8 cellular contexts compared by ENCODE assay signal in the genomic region with DNA sequence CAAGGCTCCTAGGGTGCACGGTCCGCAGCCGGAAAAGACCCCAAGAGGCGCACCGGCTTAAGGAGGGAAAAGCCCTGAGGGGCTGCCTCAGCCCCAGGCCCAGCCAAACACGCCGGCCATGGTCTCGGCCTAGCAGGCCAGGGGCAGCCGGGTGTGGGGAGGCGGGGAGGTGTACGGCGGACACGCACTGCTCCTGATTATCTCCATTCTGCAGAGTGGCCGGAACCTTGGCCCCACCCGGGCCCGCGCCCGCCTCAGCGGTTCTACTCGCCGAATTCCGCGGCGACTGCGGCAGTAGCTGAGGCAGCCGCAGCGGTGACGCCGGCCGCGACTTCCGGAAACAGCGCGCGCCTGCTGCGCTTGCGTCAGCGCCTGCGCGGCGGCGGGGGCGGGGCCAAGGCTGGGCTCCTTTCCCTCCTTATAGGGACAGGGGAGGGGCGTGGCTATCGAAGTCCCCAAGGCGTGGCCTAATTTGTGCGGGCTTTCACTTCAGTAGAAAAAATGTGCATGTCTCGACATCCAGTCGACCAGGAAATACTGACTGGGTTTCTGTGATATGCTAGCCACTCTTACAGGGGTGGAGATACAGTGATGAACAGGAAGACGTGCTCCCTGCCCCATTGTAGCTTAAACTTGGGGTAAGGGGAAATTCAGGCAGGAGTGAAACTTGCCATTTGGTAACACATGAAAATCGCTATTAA. TPM values are rescaled to one million over a fixed set of nuclear protein-coding genes. Genes with fewer than 3 reads are reported as not detected.
DNase-seq lines count a peak whose midpoint lies in the region; ATAC-seq, FAIRE-seq and TF ChIP-seq lines count a peak whose summit lies in the region.

Gene PARN, minus strand, starts transcription at position 342 of the 701 bp plus-strand sequence. Its CDS starts 135 bp downstream, at position 207.

- no peaks in the 10 kb centered on the region for H3K27me3 ChIP-seq in left ventricle myocardium inferior (ENCODE audit: low read depth)
- no peaks in the 10 kb centered on the region for H3K27me3 ChIP-seq in upper lobe of right lung

- peak; percentile 41 for ATAC-seq in HG02884 (IDR thresholded peaks at IDR 0.05; ENCODE audit: unreplicated experiment)
- ATAC-seq in T-helper 17 cell = peak; percentile 71
- ATAC-seq in upper lobe of right lung = peak; percentile 87

- peak; percentile 87 for FAIRE-seq in GM12892 (lab: Jason Lieb, UNC)

- H3K4me3 ChIP-seq in left ventricle myocardium inferior = peak within 1 kb of the TSS; percentile 80
- H3K4me3 ChIP-seq in upper lobe of right lung = peak within 1 kb of the TSS; percentile 75

- H3K27ac ChIP-seq in left ventricle myocardium inferior (replicated peaks) = peak within 1 kb of the TSS; percentile 87
- peak within 1 kb of the TSS; percentile 96 for H3K27ac ChIP-seq in upper lobe of right lung

- TF ChIP-seq CTCF in left ventricle myocardium inferior (IDR thresholded peaks at IDR 0.05; ENCODE audit: borderline replicate concordance) (no peak), progenitor cell of endocrine pancreas (IDR thresholded peaks at IDR 0.05; ENCODE audit: unreplicated experiment) (no peak), upper lobe of right lung (IDR thresholded peaks at IDR 0.05) (no peak)

- no peaks in the 10 kb centered on the region for H3K27me3 Mint-ChIP-seq in T-helper 17 cell
- no peaks in the 10 kb centered on the region for H3K27me3 Mint-ChIP-seq in progenitor cell of endocrine pancreas

- H3K4me1 Mint-ChIP-seq in T-helper 17 cell (peaks cover 41% of the 10 kb centered on the region), progenitor cell of endocrine pancreas (ENCODE audit: low read depth) (peaks cover 24% of the 10 kb centered on the region)

- H3K4me3 Mint-ChIP-seq in T-helper 17 cell = peak within 1 kb of the TSS; percentile 82
- peak within 1 kb of the TSS; percentile 93 for H3K4me3 Mint-ChIP-seq in progenitor cell of endocrine pancreas (ENCODE audit: low read depth)

- H3K36me3 Mint-ChIP-seq in T-helper 17 cell (ENCODE audit: low read depth) (peaks cover 3% of the 10 kb centered on the region), progenitor cell of endocrine pancreas (ENCODE audit: insufficient read depth) (peaks cover 9% of the 10 kb centered on the region)

- TF ChIP-seq POLR2A in GM12892 (IDR thresholded peaks at IDR 0.05; ENCODE audit: low read depth, low read length) = peak; percentile 97

- peaks cover 4% of the 10 kb centered on the region for H3K9me3 Mint-ChIP-seq in progenitor cell of endocrine pancreas (ENCODE audit: low read depth)

- H3K36me3 ChIP-seq in left ventricle myocardium inferior (peaks cover 30% of the 10 kb centered on the region), upper lobe of right lung (peaks cover 29% of the 10 kb centered on the region)

- H3K27ac Mint-ChIP-seq in T-helper 17 cell = peak within 1 kb of the TSS; percentile 85
- H3K27ac Mint-ChIP-seq in progenitor cell of endocrine pancreas = peak within 1 kb of the TSS; percentile 98

- DNase-seq in GM12892 (ENCODE audit: insufficient read length) (peak; percentile 91), NCI-H187 (lab: John Stamatoyannopoulos, UW) (peak; percentile 50 to 86), T-helper 17 cell (peak; percentile 97 to 98 (median 98)), amygdala (lab: John Stamatoyannopoulos, UW) (peak; percentile 26 to 95 (median 86)), left ventricle myocardium inferior (peak; percentile 95), progenitor cell of endocrine pancreas (ENCODE audit: low spot score, unreplicated experiment) (peak; percentile 94), upper lobe of right lung (peak; percentile 98)

- intact Hi-C loops in left ventricle myocardium inferior (cut with micrococcal nuclease) (no loop called here), upper lobe of right lung (cut with DNase I) (no loop called here)

- H3K9me3 ChIP-seq in T-helper 17 cell (ENCODE audit: control insufficient read depth, low read length, poor library complexity, severe bottlenecking) (no peaks in the 10 kb centered on the region), left ventricle myocardium inferior (replicated peaks) (no peaks in the 10 kb centered on the region), upper lobe of right lung (no peaks in the 10 kb centered on the region)

- peaks cover 62% of the 10 kb centered on the region for H3K4me1 ChIP-seq in left ventricle myocardium inferior
- H3K4me1 ChIP-seq in upper lobe of right lung = peaks cover 32% of the 10 kb centered on the region

RNA-seq across cellular contexts. Expression of gene PARN, which starts in this region (rescaled TPM):
- polyA plus RNA-seq in GM12892 (2012; ENCODE audit: missing spikeins) = 28.2 TPM
- total RNA-seq in T-helper 17 cell (10 to 100 TPM; 29.0 to 31.6 TPM), left ventricle myocardium inferior (16.8 TPM), progenitor cell of endocrine pancreas (31.4 and 32.3 TPM in 2 replicates), upper lobe of right lung (31.2 TPM)

Comparison
In these comparisons a context has a peak if more than half of its experiments do, and no peak if none do; other contexts are left out.
1. Peak in every context shown above with its lines: DNase-seq, ATAC-seq, H3K4me3 ChIP-seq and H3K27ac ChIP-seq.